1 cellular context compared by ENCODE assay signal in the genomic region with DNA sequence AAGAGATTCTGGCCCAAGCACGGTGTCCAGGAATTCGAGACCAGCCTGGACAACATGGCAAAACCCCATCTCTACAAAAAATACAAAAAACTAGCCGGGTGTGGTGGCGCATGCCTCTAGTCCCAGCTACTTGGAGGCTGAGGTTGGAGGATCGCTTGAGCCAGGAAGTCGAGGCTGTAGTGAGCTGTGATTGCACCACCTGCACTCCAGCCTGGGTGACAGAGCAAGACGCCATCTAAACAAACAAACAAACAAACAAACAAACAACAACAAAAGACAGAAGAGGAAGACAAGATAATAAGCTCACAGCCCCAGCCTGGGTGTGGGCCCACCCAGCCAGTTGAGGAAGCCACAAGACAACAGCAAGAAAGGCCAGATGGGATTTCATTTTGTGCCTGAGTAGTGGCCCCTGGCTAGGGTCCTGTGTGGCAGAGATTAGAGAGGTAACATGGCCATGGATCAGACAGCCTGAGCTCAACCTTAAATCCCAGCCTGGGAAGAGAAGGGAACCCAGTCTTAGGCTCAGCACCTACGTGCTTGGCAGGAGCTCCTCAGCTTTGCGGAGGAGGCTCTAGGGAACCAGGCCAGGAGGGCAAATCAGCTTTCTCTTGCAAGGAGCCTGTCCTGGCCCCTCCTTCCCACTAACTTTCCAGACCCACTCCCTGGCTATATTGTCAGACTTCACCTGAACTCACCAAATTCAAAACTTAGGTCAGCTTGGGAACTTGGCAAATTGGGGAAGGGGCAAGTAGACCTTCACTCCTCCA.
TF ChIP-seq lines count a peak whose summit lies in the region.

No MANE protein-coding gene starts in this region.

TF ChIP-seq in WTC11, 78 proteins besides CTCF, POLR2A, EP300 and RAD21 (continued from another document):
- TF ChIP-seq AR (CRISPR knock-in tag; IDR thresholded peaks at IDR 0.05) = no peak
- no peak for TF ChIP-seq ZNF232 (CRISPR knock-in tag; IDR thresholded peaks at IDR 0.05)
- no peak for TF ChIP-seq TP53 (CRISPR knock-in tag; IDR thresholded peaks at IDR 0.05)
- TF ChIP-seq FOXJ3 (CRISPR knock-in tag; IDR thresholded peaks at IDR 0.05; ENCODE audit: borderline replicate concordance) = no peak
- TF ChIP-seq CREM (CRISPR knock-in tag; IDR thresholded peaks at IDR 0.05) = no peak
- no peak for TF ChIP-seq TEAD1 (CRISPR knock-in tag; IDR thresholded peaks at IDR 0.05)
- no peak for TF ChIP-seq ZNF532 (CRISPR knock-in tag; IDR thresholded peaks at IDR 0.05; ENCODE audit: borderline replicate concordance)
- TF ChIP-seq E2F4 (CRISPR knock-in tag; IDR thresholded peaks at IDR 0.05; ENCODE audit: borderline replicate concordance, low read depth) = no peak
- TF ChIP-seq CREB1 (CRISPR knock-in tag; IDR thresholded peaks at IDR 0.05) = no peak
- TF ChIP-seq, protein P1, sequence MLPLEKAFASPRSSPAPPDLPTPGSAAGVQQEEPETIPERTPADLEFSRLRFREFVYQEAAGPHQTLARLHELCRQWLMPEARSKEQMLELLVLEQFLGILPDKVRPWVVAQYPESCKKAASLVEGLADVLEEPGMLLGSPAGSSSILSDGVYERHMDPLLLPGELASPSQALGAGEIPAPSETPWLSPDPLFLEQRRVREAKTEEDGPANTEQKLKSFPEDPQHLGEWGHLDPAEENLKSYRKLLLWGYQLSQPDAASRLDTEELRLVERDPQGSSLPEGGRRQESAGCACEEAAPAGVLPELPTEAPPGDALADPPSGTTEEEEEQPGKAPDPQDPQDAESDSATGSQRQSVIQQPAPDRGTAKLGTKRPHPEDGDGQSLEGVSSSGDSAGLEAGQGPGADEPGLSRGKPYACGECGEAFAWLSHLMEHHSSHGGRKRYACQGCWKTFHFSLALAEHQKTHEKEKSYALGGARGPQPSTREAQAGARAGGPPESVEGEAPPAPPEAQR (CRISPR knock-in tag; IDR thresholded peaks at IDR 0.05) = no peak
- TF ChIP-seq NR2C2 (CRISPR knock-in tag; IDR thresholded peaks at IDR 0.05) = no peak
- no peak for TF ChIP-seq NR3C1 (CRISPR knock-in tag; conservative IDR thresholded peaks at IDR 0.05; ENCODE audit: low read depth)
- no peak for TF ChIP-seq HMGA2 (CRISPR knock-in tag; IDR thresholded peaks at IDR 0.05)
- TF ChIP-seq TCF7 (CRISPR knock-in tag; IDR thresholded peaks at IDR 0.05; ENCODE audit: low read depth) = no peak
- TF ChIP-seq, protein P2, sequence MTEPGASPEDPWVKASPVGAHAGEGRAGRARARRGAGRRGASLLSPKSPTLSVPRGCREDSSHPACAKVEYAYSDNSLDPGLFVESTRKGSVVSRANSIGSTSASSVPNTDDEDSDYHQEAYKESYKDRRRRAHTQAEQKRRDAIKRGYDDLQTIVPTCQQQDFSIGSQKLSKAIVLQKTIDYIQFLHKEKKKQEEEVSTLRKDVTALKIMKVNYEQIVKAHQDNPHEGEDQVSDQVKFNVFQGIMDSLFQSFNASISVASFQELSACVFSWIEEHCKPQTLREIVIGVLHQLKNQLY (CRISPR knock-in tag; IDR thresholded peaks at IDR 0.05) = no peak
- no peak for TF ChIP-seq IRF2 (CRISPR knock-in tag; IDR thresholded peaks at IDR 0.05; ENCODE audit: borderline replicate concordance, low read depth)
